Comparison of ENCODE assay signal across 23 cellular contexts in the genomic region with DNA sequence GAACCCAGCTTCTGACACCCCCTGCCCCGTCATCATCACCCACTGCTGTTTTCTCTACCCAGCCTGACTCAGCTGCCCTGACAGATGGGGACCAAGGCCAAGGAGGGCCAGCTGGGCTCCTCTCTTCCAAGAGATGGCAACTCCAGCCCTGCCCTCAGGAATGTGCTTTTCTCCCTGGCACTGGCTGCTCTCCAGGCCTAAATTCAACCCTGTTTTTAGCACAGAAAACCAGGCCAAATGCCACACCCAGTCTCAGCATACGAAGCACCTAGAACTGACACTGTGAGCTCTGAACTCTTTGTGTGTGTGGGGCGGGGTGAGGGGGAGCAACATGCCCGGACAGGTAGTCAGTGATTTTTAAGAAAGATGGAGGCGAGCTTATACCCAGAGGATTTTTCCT. TPM values are rescaled to one million over a fixed set of nuclear protein-coding genes. Genes with fewer than 3 reads are reported as not detected.
A peak's percentile ranks its signal among the peaks of the same experiment; 100 is the strongest.
DNase-seq lines count a peak whose midpoint lies in the region; FAIRE-seq and TF ChIP-seq lines count a peak whose summit lies in the region.
"Had no signal": no experiment of that assay in that cellular context is flagged by ENCODE, and none has a peak within 500 bp of the region (broad histone marks: within the 10 kb centered on the region; RNA-seq: fewer than 3 reads in every experiment).

No MANE protein-coding gene starts in this region.

- no peaks in the 10 kb centered on the region for H3K36me3 Mint-ChIP-seq in MCF 10A (ENCODE audit: insufficient read depth, unreplicated experiment)
- H3K36me3 Mint-ChIP-seq: naive thymus-derived CD4-positive, alpha-beta T cell had no signal

- no peak overlapping the region for H3K4me3 ChIP-seq in left ventricle myocardium inferior
- H3K4me3 ChIP-seq: left lung, SJSA1, spleen had no signal

- no TSS peak for BruUV-seq in MCF 10A (replicated peaks; lab: Mats Ljungman, UMichigan)

- intact Hi-C loops in MCF 10A (cut with micrococcal nuclease) (no loop called here), left ventricle myocardium inferior (cut with micrococcal nuclease) (no loop called here)

- DNase-seq in M059J (ENCODE audit: low read depth) (peak; percentile 49), MCF 10A (ENCODE audit: unreplicated experiment) (peak; percentile 96), left ventricle myocardium inferior (peak; percentile 28), urothelium cell line (ENCODE audit: low spot score) (peak; percentile 70), NCI-H1048 (lab: John Stamatoyannopoulos, UW) (no peak), NCI-H1930 (lab: John Stamatoyannopoulos, UW) (no peak), globus pallidus (ENCODE audit: low spot score) (no peak)
- DNase-seq: activated CD4-positive, CD25-positive, alpha-beta regulatory T cell treated with anti-CD3 and anti-CD28 coated beads, Interleukin-2, amount 50 U/mL, for 72 hours; activated effector memory CD4-positive, alpha-beta T cell treated with Interleukin-2 at 50 U/mL for 16 hours; amniotic stem cell; DMS153; H7; Kasumi-1; left lung; naive thymus-derived CD4-positive, alpha-beta T cell; NCI-H1694; NCI-H524; spleen had no signal

- H3K4me1 Mint-ChIP-seq in MCF 10A (ENCODE audit: insufficient read depth, unreplicated experiment) = peaks cover 55% of the 10 kb centered on the region

- TF ChIP-seq CTCF in MCF 10A (IDR thresholded peaks at IDR 0.05; ENCODE audit: unreplicated experiment) = no peak
- TF ChIP-seq CTCF in left ventricle myocardium inferior (IDR thresholded peaks at IDR 0.05; ENCODE audit: borderline replicate concordance) = no peak

- no peaks in the 10 kb centered on the region for H3K9me3 ChIP-seq in left ventricle myocardium inferior (replicated peaks)
- H3K9me3 ChIP-seq: left lung, SJSA1, spleen had no signal

- CTCF ChIA-PET in MCF 10A (lab: Yijun Ruan, JAX) = interaction anchor here (0.6 to 3.0 kb wide), 5 partner anchors 16 to 129 kb away, joined by 3 to 16 read pairs (median 10); no protein-coding TSS in a partner anchor

- no peaks in the 10 kb centered on the region for H3K36me3 ChIP-seq in left ventricle myocardium inferior
- H3K36me3 ChIP-seq: left lung, SJSA1, spleen had no signal

- H3K4me1 ChIP-seq in left ventricle myocardium inferior = peaks cover 18% of the 10 kb centered on the region
- H3K4me1 ChIP-seq: left lung had no signal

- no peaks in the 10 kb centered on the region for H3K27me3 Mint-ChIP-seq in MCF 10A (ENCODE audit: insufficient read depth, unreplicated experiment)

- no peaks in the 10 kb centered on the region for H3K9me3 Mint-ChIP-seq in MCF 10A (ENCODE audit: unreplicated experiment)
- H3K9me3 Mint-ChIP-seq: naive thymus-derived CD4-positive, alpha-beta T cell had no signal

- H3K27ac Mint-ChIP-seq in MCF 10A (ENCODE audit: low read depth, unreplicated experiment) = peak overlapping the region; percentile 40
- H3K27ac Mint-ChIP-seq: naive thymus-derived CD4-positive, alpha-beta T cell had no signal

- H3K27ac ChIP-seq in left ventricle myocardium inferior (replicated peaks) = no peak overlapping the region
- H3K27ac ChIP-seq: left lung, SJSA1, spleen had no signal

- H3K27me3 ChIP-seq in left ventricle myocardium inferior (ENCODE audit: low read depth) = peaks cover 3% of the 10 kb centered on the region
- H3K27me3 ChIP-seq: left lung had no signal

- no peak for FAIRE-seq in urothelium cell line (lab: Jason Lieb, UNC)
- FAIRE-seq: GM18507 had no signal

- POLR2A ChIA-PET in MCF 10A (lab: Yijun Ruan, JAX) = interaction anchor here (0.6 to 4.1 kb wide), 15 partner anchors 11 to 354 kb away, joined by 3 to 57 read pairs (median 4); a partner anchor contains a TSS

- H3K4me3 Mint-ChIP-seq in MCF 10A (ENCODE audit: unreplicated experiment) = no peak overlapping the region
- H3K4me3 Mint-ChIP-seq: naive thymus-derived CD4-positive, alpha-beta T cell had no signal

RNA-seq across cellular contexts. Expression of a gene that starts 23.4 kb away (rescaled TPM):
- total RNA-seq in M059J (2014; rRNA removed; shearing (Covaris generic)) = not detected in 2 replicates
- total RNA-seq in MCF 10A (2022) (not detected in 2 replicates), left ventricle myocardium inferior (not detected)
- total RNA-seq: fibroblast of villous mesenchyme; H7; HT1080; naive thymus-derived CD4-positive, alpha-beta T cell; posterior vena cava; SJSA1; spleen had no signal

RNA-seq across cellular contexts. Expression of a gene that starts 58.1 kb away (rescaled TPM):
- not detected in 2 replicates for total RNA-seq in M059J (2014; rRNA removed; shearing (Covaris generic))
- 1.3 TPM in 1 of 2 replicates, not detected in the other for total RNA-seq in MCF 10A (2022)
- total RNA-seq in left ventricle myocardium inferior = not detected
- total RNA-seq: fibroblast of villous mesenchyme, HT1080, SJSA1, spleen had no signal

Comparison
In these comparisons a context has a peak if more than half of its experiments do, and no peak if none do; other contexts are left out.
1. DNase-seq: peak in M059J (single experiment), MCF 10A (single experiment), left ventricle myocardium inferior (single experiment) and urothelium cell line (single experiment); none in NCI-H1048 (single experiment), NCI-H1930 (0 of 2) and globus pallidus (single experiment).